In the genomic region with DNA sequence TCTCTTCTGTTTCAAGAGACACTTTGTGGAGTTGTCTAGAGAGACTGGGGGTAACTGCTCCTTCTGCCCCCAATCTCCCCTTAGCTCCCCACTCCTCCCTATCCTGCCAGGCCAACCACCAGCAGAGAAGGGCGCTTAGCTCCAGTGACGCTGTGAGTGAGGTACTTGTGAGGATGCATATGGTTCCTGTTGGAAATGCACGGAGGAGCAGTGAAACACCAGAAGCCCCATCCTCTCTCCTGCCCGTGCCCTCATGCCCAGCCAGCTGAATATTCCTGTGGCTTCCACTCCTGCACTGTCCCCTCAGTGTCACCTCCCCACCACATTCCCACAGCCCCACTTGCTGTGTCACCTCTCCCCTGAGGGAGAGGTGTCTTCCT, we compare ENCODE assay signal across 9 cellular contexts. TPM values are rescaled to one million over a fixed set of nuclear protein-coding genes. Genes with fewer than 3 reads are reported as not detected.
A peak's percentile ranks its signal among the peaks of the same experiment; 100 is the strongest.
DNase-seq lines count a peak whose midpoint lies in the region; ATAC-seq and TF ChIP-seq lines count a peak whose summit lies in the region.
"Had no signal": no experiment of that assay in that cellular context is flagged by ENCODE, and none has a peak within 500 bp of the region (broad histone marks: within the 10 kb centered on the region; RNA-seq: fewer than 3 reads in every experiment).

No MANE protein-coding gene starts in this region.

- H3K36me3 ChIP-seq in ascending aorta (no peaks in the 10 kb centered on the region), skeletal muscle satellite cell (ENCODE audit: insufficient read depth, low read length) (peaks cover 45% of the 10 kb centered on the region)

- ATAC-seq in GM19397 (IDR thresholded peaks at IDR 0.05; ENCODE audit: unreplicated experiment) (peak; percentile 2), HG03139 (IDR thresholded peaks at IDR 0.05; ENCODE audit: unreplicated experiment) (peak; percentile 4), HG02588 (IDR thresholded peaks at IDR 0.05; ENCODE audit: unreplicated experiment) (no peak)

- TF ChIP-seq CTCF in ascending aorta (IDR thresholded peaks at IDR 0.05): no peak

- H3K9me3 ChIP-seq in ascending aorta (no peaks in the 10 kb centered on the region), skeletal muscle satellite cell (replicated peaks; ENCODE audit: low read length) (no peaks in the 10 kb centered on the region)

- intact Hi-C loops in ascending aorta (cut with DNase I): loop anchor here (5.0 to 10.0 kb wide), 3 partner anchors 213 to 1037 kb away; no protein-coding TSS in a partner anchor

- H3K4me1 ChIP-seq in ascending aorta: peaks cover 19 to 82% of the 10 kb centered on the region in 2 donors
- peaks cover 95% of the 10 kb centered on the region for H3K4me1 ChIP-seq in skeletal muscle satellite cell (ENCODE audit: control insufficient read depth, insufficient read depth, low read length)

- DNase-seq in ascending aorta (ENCODE audit: low spot score in 2 of 2): no peak
- no peak for DNase-seq in stimulated activated CD4-positive, alpha-beta T cell treated with anti-CD3 and anti-CD28 coated beads, Interleukin-1b, Interleukin-23, amount 100 ng/mL, for 48 hours
- no peak for DNase-seq in EL
- no peak for DNase-seq in cerebellar nuclear complex (lab: John Stamatoyannopoulos, UW)
- DNase-seq: stimulated activated CD4-positive, alpha-beta T cell treated with anti-CD3 and anti-CD28 coated beads, Interleukin-2, amount 100 ng/mL, for 48 hours had no signal

- no peaks in the 10 kb centered on the region for H3K27me3 ChIP-seq in ascending aorta
- H3K27me3 ChIP-seq in skeletal muscle satellite cell (ENCODE audit: control insufficient read depth, insufficient read depth, low read length): no peaks in the 10 kb centered on the region

- H3K27ac ChIP-seq in ascending aorta: peak overlapping the region; percentile 90 to 93

- H3K4me3 ChIP-seq in ascending aorta (no peak overlapping the region), skeletal muscle satellite cell (ENCODE audit: low read length) (peak overlapping the region; percentile 4)

- no peak overlapping the region for H3K4me2 ChIP-seq in skeletal muscle satellite cell (ENCODE audit: low read length)

- peak overlapping the region; percentile 80 for H3K9ac ChIP-seq in skeletal muscle satellite cell (ENCODE audit: low read depth, low read length)

RNA-seq across cellular contexts. Expression of gene NT5E, which starts 11.9 kb away (rescaled TPM):
- 143 TPM for total RNA-seq in ascending aorta
- 342 and 377 TPM in 2 replicates for total RNA-seq in skeletal muscle satellite cell (2012; rRNA removed)
